In genomic region chr1:94273111-94273510, GRCh38 we compare ENCODE assay signal across 25 cellular contexts. TPM values are rescaled to one million over a fixed set of nuclear protein-coding genes. Genes with fewer than 3 reads are reported as not detected.
"Had no signal": no experiment of that assay in that cellular context is flagged by ENCODE, and none has a peak within 500 bp of the region (broad histone marks: within the 10 kb centered on the region; RNA-seq: fewer than 3 reads in every experiment).

No MANE protein-coding gene starts in this region.

- H3K4me1 ChIP-seq: adrenal gland, breast epithelium, uterus had no signal

- H3K79me2 ChIP-seq: hepatocyte had no signal

- H3K27ac Mint-ChIP-seq: activated naive CD4-positive, alpha-beta T cell treated with anti-CD3 and anti-CD28 coated beads, Interleukin-2, amount 50 U/mL, for 72 hours; activated T-helper 17 cell treated with anti-CD3 and anti-CD28 coated beads, Interleukin-2, amount 50 U/mL, for 72 hours; memory B cell; nephron progenitor cell; stimulated activated naive B cell treated with anti-CD40 and anti-IgM and Interleukin-4, amounts not matched to agents 10 μg/mL and 1 μg/mL and 100 μg/mL, for 72 hours had no signal

- FAIRE-seq: frontal cortex, small intestine had no signal

- H2AFZ ChIP-seq: hepatocyte had no signal

- DNase-seq: activated CD4-positive, alpha-beta T cell treated with anti-CD3 and anti-CD28 coated beads, Interleukin-2, amount 50 U/mL, for 1 hour; activated T-cell treated with anti-CD3 and anti-CD28 coated beads, Interleukin-2, amount 50 U/mL, for 1 hour; adrenal gland; glutamatergic neuron; mucosa of descending colon; nephron progenitor cell; small intestine; stimulated activated CD4-positive, alpha-beta T cell treated with anti-CD3 and anti-CD28 coated beads, Interleukin-15, amount 100 ng/mL, for 24 hours; stimulated activated CD4-positive, alpha-beta T cell treated with anti-CD3 and anti-CD28 coated beads, Interleukin-2, amount 100 ng/mL, for 48 hours; stimulated activated CD8-positive, alpha-beta memory T cell treated with anti-CD3 and anti-CD28 coated beads, Interleukin-4, amount 100 ng/mL, for 48 hours; stimulated activated naive B cell treated with anti-CD40 and anti-IgM and Interleukin-4, amounts not matched to agents 10 μg/mL and 1 μg/mL and 100 μg/mL, for 72 hours; T-helper 2 cell; transverse colon; uterus had no signal

- ATAC-seq: activated CD4-positive, CD25-positive, alpha-beta regulatory T cell treated with anti-CD3 and anti-CD28 coated beads, Interleukin-2, amount 50 U/mL, for 24 hours; activated naive CD4-positive, alpha-beta T cell treated with anti-CD3 and anti-CD28 coated beads, Interleukin-2, amount 50 U/mL, for 72 hours; activated T-helper 17 cell treated with anti-CD3 and anti-CD28 coated beads, Interleukin-2, amount 50 U/mL, for 72 hours; mucosa of descending colon; sciatic nerve; stimulated activated naive B cell treated with anti-CD40 and anti-IgM and Interleukin-4, amounts not matched to agents 10 μg/mL and 1 μg/mL and 100 μg/mL, for 72 hours had no signal

- H3K36me3 Mint-ChIP-seq: activated naive CD4-positive, alpha-beta T cell treated with anti-CD3 and anti-CD28 coated beads, Interleukin-2, amount 50 U/mL, for 72 hours; memory B cell; stimulated activated naive B cell treated with anti-CD40 and anti-IgM and Interleukin-4, amounts not matched to agents 10 μg/mL and 1 μg/mL and 100 μg/mL, for 72 hours had no signal

- H3K27me3 ChIP-seq: adrenal gland, ascending aorta, breast epithelium, hepatocyte, transverse colon, uterus had no signal

- H3K27ac ChIP-seq: adrenal gland, ascending aorta, coronary artery, hepatocyte, transverse colon, uterus, VCaP had no signal

- H3K9me3 ChIP-seq: adrenal gland, ascending aorta, breast epithelium, mucosa of descending colon, transverse colon, uterus had no signal

- H3K4me2 ChIP-seq: hepatocyte had no signal

- H3K4me3 ChIP-seq: adrenal gland, ascending aorta, breast epithelium, coronary artery, hepatocyte, mucosa of descending colon, transverse colon, uterus had no signal

- H3K4me1 Mint-ChIP-seq: activated T-helper 17 cell treated with anti-CD3 and anti-CD28 coated beads, Interleukin-2, amount 50 U/mL, for 72 hours; memory B cell; nephron progenitor cell; stimulated activated naive B cell treated with anti-CD40 and anti-IgM and Interleukin-4, amounts not matched to agents 10 μg/mL and 1 μg/mL and 100 μg/mL, for 72 hours had no signal

- H3K4me3 Mint-ChIP-seq: activated T-helper 17 cell treated with anti-CD3 and anti-CD28 coated beads, Interleukin-2, amount 50 U/mL, for 72 hours; memory B cell; nephron progenitor cell; stimulated activated naive B cell treated with anti-CD40 and anti-IgM and Interleukin-4, amounts not matched to agents 10 μg/mL and 1 μg/mL and 100 μg/mL, for 72 hours had no signal

- H3K36me3 ChIP-seq: adrenal gland, ascending aorta, breast epithelium, transverse colon, uterus had no signal

- H3K9me3 Mint-ChIP-seq: activated naive CD4-positive, alpha-beta T cell treated with anti-CD3 and anti-CD28 coated beads, Interleukin-2, amount 50 U/mL, for 72 hours; activated T-helper 17 cell treated with anti-CD3 and anti-CD28 coated beads, Interleukin-2, amount 50 U/mL, for 72 hours; memory B cell; nephron progenitor cell; stimulated activated naive B cell treated with anti-CD40 and anti-IgM and Interleukin-4, amounts not matched to agents 10 μg/mL and 1 μg/mL and 100 μg/mL, for 72 hours had no signal

RNA-seq across cellular contexts. Expression of gene ARHGAP29, which starts 35.7 kb away (rescaled TPM):
- total RNA-seq: activated T-helper 17 cell treated with anti-CD3 and anti-CD28 coated beads, Interleukin-2, amount 50 U/mL, for 72 hours had no signal
